ENCODE assay signal across 8 cellular contexts in the genomic region with DNA sequence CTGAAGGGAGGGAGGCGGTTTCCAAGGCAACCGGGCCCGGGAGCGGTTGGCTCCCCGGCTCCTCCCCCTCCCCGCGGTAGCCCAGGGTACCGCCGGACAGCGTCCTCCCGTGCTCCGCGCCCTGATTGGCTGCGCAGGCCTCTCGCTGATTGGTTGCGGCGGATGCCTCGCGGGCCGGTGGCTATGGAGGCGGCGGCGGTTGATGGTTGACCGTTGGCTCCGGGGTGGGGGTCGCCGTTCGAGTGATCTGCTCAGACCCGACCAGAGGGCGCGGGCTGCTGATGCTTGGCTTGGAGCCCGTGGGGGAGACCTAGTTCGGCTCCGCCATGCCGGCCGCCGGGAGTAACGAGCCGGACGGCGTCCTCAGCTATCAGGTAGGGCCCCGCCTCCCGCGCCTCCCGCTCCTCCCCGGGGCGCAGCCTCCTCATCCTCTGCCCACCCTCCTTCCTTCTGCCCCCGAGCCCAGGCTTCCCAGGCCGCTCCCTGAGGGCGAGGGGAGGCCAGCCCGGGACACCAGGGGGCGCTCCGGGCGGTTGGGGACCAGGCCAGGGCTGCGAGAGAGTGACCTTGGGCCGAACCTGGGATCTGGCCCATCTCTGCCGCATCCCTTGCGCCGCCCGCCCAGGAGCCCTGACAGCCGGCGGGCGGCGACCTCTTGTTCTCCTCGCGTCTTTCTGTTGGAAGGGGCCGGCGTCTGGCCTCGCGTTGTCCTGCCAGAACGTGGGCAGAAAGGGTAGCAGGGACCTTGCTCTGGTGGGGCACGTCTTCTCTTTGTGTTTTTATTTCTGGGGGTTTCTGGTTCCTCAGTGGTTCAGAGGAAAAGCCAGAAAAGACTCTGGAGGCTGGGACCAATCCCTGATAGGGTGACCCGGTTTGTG. TPM values are rescaled to one million over a fixed set of nuclear protein-coding genes. Genes with fewer than 3 reads are reported as not detected.
DNase-seq lines count a peak whose midpoint lies in the region; ATAC-seq and TF ChIP-seq lines count a peak whose summit lies in the region.

SLC4A8 (plus strand) TSS at position 170 of the 878 bp plus-strand sequence; CDS start at position 327, 157 bp downstream.

- in situ Hi-C loops in GM18951 (cut with MboI; ENCODE audit: low sequenced_read_pairs, unreplicated experiment): loop anchor here (10.0 kb wide), 1 partner anchor 100 kb away; no protein-coding TSS in a partner anchor

- ATAC-seq in HG03280 (IDR thresholded peaks at IDR 0.05; ENCODE audit: unreplicated experiment) (peak; percentile 83), left lobe of liver (peak; percentile 91)

- peak; percentile 23 for TF ChIP-seq POLR2A in GM18951 (IDR thresholded peaks at IDR 0.05; ENCODE audit: extremely low read depth, insufficient read depth, insufficient read length)

- H3K9me3 Mint-ChIP-seq in activated CD4-positive, alpha-beta T cell treated with anti-CD3 and anti-CD28 coated beads, Interleukin-2, amount 10 ng/mL, durations not matched to agents 24 days and 14 days: no peaks in the 10 kb centered on the region

- peaks cover 9% of the 10 kb centered on the region for H3K27me3 Mint-ChIP-seq in activated CD4-positive, alpha-beta T cell treated with anti-CD3 and anti-CD28 coated beads, Interleukin-2, amount 10 ng/mL, durations not matched to agents 24 days and 14 days

- H3K4me1 Mint-ChIP-seq in activated CD4-positive, alpha-beta T cell treated with anti-CD3 and anti-CD28 coated beads, Interleukin-2, amount 10 ng/mL, durations not matched to agents 24 days and 14 days: peaks cover 16% of the 10 kb centered on the region

- intact Hi-C loops in activated CD4-positive, alpha-beta T cell treated with anti-CD3 and anti-CD28 coated beads, Interleukin-2, amount 10 ng/mL, durations not matched to agents 24 days and 14 days (cut with micrococcal nuclease): loop anchor here (5.0 kb wide), 1 partner anchor 397 kb away; no protein-coding TSS in a partner anchor

- H3K27ac Mint-ChIP-seq in activated CD4-positive, alpha-beta T cell treated with anti-CD3 and anti-CD28 coated beads, Interleukin-2, amount 10 ng/mL, durations not matched to agents 24 days and 14 days: peak within 1 kb of the TSS; percentile 42

- peak within 1 kb of the TSS; percentile 83 for H3K4me3 Mint-ChIP-seq in activated CD4-positive, alpha-beta T cell treated with anti-CD3 and anti-CD28 coated beads, Interleukin-2, amount 10 ng/mL, durations not matched to agents 24 days and 14 days

- no peak within 1 kb of the TSS for H3K27ac ChIP-seq in coronary artery

- no peaks in the 10 kb centered on the region for H3K36me3 Mint-ChIP-seq in activated CD4-positive, alpha-beta T cell treated with anti-CD3 and anti-CD28 coated beads, Interleukin-2, amount 10 ng/mL, durations not matched to agents 24 days and 14 days (ENCODE audit: low read depth)

- H3K4me3 ChIP-seq in AG09309 (ENCODE audit: control insufficient read depth, low read depth, low read length) (peak within 1 kb of the TSS; percentile 94), coronary artery (peak within 1 kb of the TSS; percentile 77)

- peak; percentile 92 for TF ChIP-seq CTCF in AG09309 (IDR thresholded peaks at IDR 0.05; ENCODE audit: control insufficient read depth, insufficient read depth, low read depth, low read length, missing control alignments)
- TF ChIP-seq CTCF in coronary artery (IDR thresholded peaks at IDR 0.05): peak; percentile 45

- DNase-seq in AG09309 (ENCODE audit: low read depth) (peak; percentile 41), NCI-H446 treated with DMSO at 0.1 percent for 48 hours (lab: John Stamatoyannopoulos, UW) (peak; percentile 80), coronary artery (ENCODE audit: low spot score) (no peak), left lobe of liver (ENCODE audit: low spot score) (peak; percentile 60)
- DNase-seq in activated CD4-positive, alpha-beta T cell treated with anti-CD3 and anti-CD28 coated beads, Interleukin-2, amount 10 ng/mL, durations not matched to agents 24 days and 14 days: peak; percentile 95
- peak; percentile 78 for DNase-seq in stimulated activated CD4-positive, alpha-beta T cell treated with anti-CD3 and anti-CD28 coated beads, Interleukin-1b, Interleukin-23, amount 100 ng/mL, for 48 hours

RNA-seq across cellular contexts. Expression of gene SLC4A8, which starts in this region (rescaled TPM):
- 1.4 and 2.3 TPM in 2 replicates for total RNA-seq in activated CD4-positive, alpha-beta T cell treated with anti-CD3 and anti-CD28 coated beads, Interleukin-2, amount 10 ng/mL, durations not matched to agents 24 days and 14 days
- total RNA-seq in left lobe of liver: 0.35 TPM

Comparison
In these comparisons a context has a peak if more than half of its experiments do, and no peak if none do; other contexts are left out.
1. Peak in DNase-seq and ATAC-seq in left lobe of liver; RNA of the gene not detected or under 1 TPM.